8 cellular contexts compared by ENCODE assay signal in the genomic region with DNA sequence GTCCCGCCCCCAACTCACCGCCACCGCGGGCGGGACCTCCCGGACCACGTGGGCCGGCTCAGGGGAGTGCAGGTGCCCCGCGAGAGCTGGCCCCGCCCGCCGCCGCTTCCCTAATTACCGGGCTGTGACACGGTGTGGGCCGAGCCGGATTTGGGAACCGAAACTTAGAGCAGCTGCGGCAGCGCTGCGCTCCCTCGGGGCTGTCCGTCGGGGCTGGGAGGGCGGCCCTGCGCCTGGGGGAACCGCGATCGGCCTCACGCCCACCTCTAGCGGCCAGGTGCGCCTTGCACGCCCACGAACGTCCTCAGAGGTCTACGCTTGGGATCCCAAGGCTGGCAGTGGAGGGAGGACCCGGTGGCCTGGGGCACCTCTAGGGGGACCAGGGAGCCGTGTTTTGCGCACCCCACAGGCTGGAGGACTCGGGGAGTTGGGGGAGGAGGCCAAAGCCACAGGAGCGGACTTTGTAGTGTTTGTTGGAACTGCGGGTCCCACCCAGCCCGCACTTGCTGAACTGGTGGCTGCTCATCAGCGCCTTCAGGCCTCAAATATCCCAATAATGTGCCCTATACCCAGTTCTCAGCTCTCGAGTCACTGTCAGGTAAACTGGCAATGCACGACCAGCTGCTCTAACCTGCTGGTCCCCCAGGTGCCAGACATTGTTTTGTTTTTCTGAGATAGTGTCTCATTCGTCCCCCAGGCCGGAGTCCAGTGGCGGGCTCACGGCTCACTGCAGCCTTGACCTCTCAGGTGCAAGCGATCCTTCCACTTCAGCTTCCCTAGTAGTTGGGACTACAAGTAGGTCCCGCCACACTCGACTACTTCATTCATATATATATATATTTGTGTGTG. TPM values are rescaled to one million over a fixed set of nuclear protein-coding genes. Genes with fewer than 3 reads are reported as not detected.
DNase-seq lines count a peak whose midpoint lies in the region; ATAC-seq and TF ChIP-seq lines count a peak whose summit lies in the region.

No MANE protein-coding gene starts in this region.

- no peaks in the 10 kb centered on the region for H3K36me3 Mint-ChIP-seq in naive thymus-derived CD8-positive, alpha-beta T cell
- peaks cover 9 to 28% of the 10 kb centered on the region in 2 donors for H3K36me3 Mint-ChIP-seq in stimulated activated naive B cell treated with anti-CD40 and anti-IgM and Interleukin-4, amounts not matched to agents 10 μg/mL and 1 μg/mL and 100 μg/mL, for 72 hours

- TF ChIP-seq CTCF in AG09309 (IDR thresholded peaks at IDR 0.05; ENCODE audit: control insufficient read depth, insufficient read depth, low read depth, low read length, missing control alignments) (no peak), epithelial cell of esophagus (IDR thresholded peaks at IDR 0.05; ENCODE audit: insufficient read depth, low read depth, low read length, missing control alignments) (no peak)

- peak overlapping the region; percentile 87 to 98 (median 95) for H3K27ac Mint-ChIP-seq in naive thymus-derived CD8-positive, alpha-beta T cell
- H3K27ac Mint-ChIP-seq in stimulated activated naive B cell treated with anti-CD40 and anti-IgM and Interleukin-4, amounts not matched to agents 10 μg/mL and 1 μg/mL and 100 μg/mL, for 72 hours: peak overlapping the region; percentile 95

- peak overlapping the region; percentile 76 to 93 (median 88) for H3K4me3 Mint-ChIP-seq in naive thymus-derived CD8-positive, alpha-beta T cell
- peak overlapping the region; percentile 79 to 82 for H3K4me3 Mint-ChIP-seq in stimulated activated naive B cell treated with anti-CD40 and anti-IgM and Interleukin-4, amounts not matched to agents 10 μg/mL and 1 μg/mL and 100 μg/mL, for 72 hours

- peaks cover 32 to 74% (median 70%) of the 10 kb centered on the region in 4 donors for H3K4me1 Mint-ChIP-seq in naive thymus-derived CD8-positive, alpha-beta T cell
- H3K4me1 Mint-ChIP-seq in stimulated activated naive B cell treated with anti-CD40 and anti-IgM and Interleukin-4, amounts not matched to agents 10 μg/mL and 1 μg/mL and 100 μg/mL, for 72 hours: peaks cover 60 to 78% of the 10 kb centered on the region in 2 donors

- H3K4me3 ChIP-seq in AG09309 (ENCODE audit: control insufficient read depth, low read depth, low read length) (peak overlapping the region; percentile 68), epithelial cell of esophagus (ENCODE audit: low read length) (peak overlapping the region; percentile 57)

- peak; percentile 24 for TF ChIP-seq POLR2A in GM18526 (IDR thresholded peaks at IDR 0.05; ENCODE audit: extremely low read depth, insufficient read length)

- DNase-seq in AG09309 (ENCODE audit: low read depth): no peak
- DNase-seq in NCI-H345 treated with DMSO at 0.1 percent for 48 hours (lab: John Stamatoyannopoulos, UW; ENCODE audit: unreplicated experiment): peak; percentile 34
- peak; percentile 66 to 67 for DNase-seq in activated CD8-positive, alpha-beta memory T cell treated with anti-CD3 and anti-CD28 coated beads for 4 hours (ENCODE audit: low read depth in 2 of 2)
- peak; percentile 84 for DNase-seq in epithelial cell of esophagus (ENCODE audit: low read depth)
- peak; percentile 51 to 88 (median 74) for DNase-seq in naive thymus-derived CD8-positive, alpha-beta T cell
- peak; percentile 98 for DNase-seq in stimulated activated naive B cell treated with anti-CD40 and anti-IgM and Interleukin-4, amounts not matched to agents 10 μg/mL and 1 μg/mL and 100 μg/mL, for 72 hours

- H3K27me3 Mint-ChIP-seq in naive thymus-derived CD8-positive, alpha-beta T cell: no peaks in the 10 kb centered on the region
- no peaks in the 10 kb centered on the region for H3K27me3 Mint-ChIP-seq in stimulated activated naive B cell treated with anti-CD40 and anti-IgM and Interleukin-4, amounts not matched to agents 10 μg/mL and 1 μg/mL and 100 μg/mL, for 72 hours

- ATAC-seq in HG03060 (IDR thresholded peaks at IDR 0.05; ENCODE audit: low read depth, unreplicated experiment): peak; percentile 45
- peak; percentile 63 to 66 for ATAC-seq in naive thymus-derived CD8-positive, alpha-beta T cell
- peak; percentile 77 to 81 for ATAC-seq in stimulated activated naive B cell treated with anti-CD40 and anti-IgM and Interleukin-4, amounts not matched to agents 10 μg/mL and 1 μg/mL and 100 μg/mL, for 72 hours (replicated peaks)

- POLR2A ChIA-PET in naive thymus-derived CD8-positive, alpha-beta T cell (lab: Charles Lee): interaction anchor here (0.7 to 2.5 kb wide), 6 partner anchors 11 to 164 kb away, joined by 3 to 22 read pairs (median 4); a partner anchor contains a TSS

- H3K9me3 Mint-ChIP-seq in naive thymus-derived CD8-positive, alpha-beta T cell: no peaks in the 10 kb centered on the region
- H3K9me3 Mint-ChIP-seq in stimulated activated naive B cell treated with anti-CD40 and anti-IgM and Interleukin-4, amounts not matched to agents 10 μg/mL and 1 μg/mL and 100 μg/mL, for 72 hours: no peaks in the 10 kb centered on the region

RNA-seq across cellular contexts. Expression of a gene that starts 0.8 kb away (rescaled TPM):
- total RNA-seq in naive thymus-derived CD8-positive, alpha-beta T cell: 10 to 100 TPM; 47.3 to 53.9 TPM
- 10 to 100 TPM; 18.3 to 25.4 (median 19.7) TPM for polyA plus RNA-seq in naive thymus-derived CD8-positive, alpha-beta T cell

RNA-seq across cellular contexts. Expression of a gene that starts 54.9 kb away (rescaled TPM):
- total RNA-seq in naive thymus-derived CD8-positive, alpha-beta T cell: 100 to 1,000 TPM; 162 to 173 TPM
- polyA plus RNA-seq in naive thymus-derived CD8-positive, alpha-beta T cell: 10 to 100 TPM; 14.2 to 28.6 (median 14.4) TPM
